ENCODE assay signal across 16 cellular contexts in the genomic region with DNA sequence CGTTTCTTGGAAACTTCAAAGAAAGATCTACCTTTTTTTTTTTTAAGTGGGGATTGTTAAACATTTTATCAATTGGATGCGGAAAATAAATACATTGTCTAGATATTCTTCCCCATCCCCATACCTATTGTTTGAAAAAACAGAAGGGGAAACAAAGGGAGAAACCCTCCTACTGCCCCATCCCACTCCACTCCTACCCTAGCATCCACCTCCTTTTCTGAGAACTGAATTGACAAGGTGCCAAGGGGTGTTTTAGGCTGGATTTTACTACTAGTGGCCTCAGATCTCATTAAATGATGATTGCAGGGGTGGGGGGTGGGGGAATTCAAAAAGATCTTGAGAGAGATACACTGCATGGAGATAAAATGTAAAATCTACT. TPM values are rescaled to one million over a fixed set of nuclear protein-coding genes. Genes with fewer than 3 reads are reported as not detected.
DNase-seq lines count a peak whose midpoint lies in the region; ATAC-seq, FAIRE-seq and TF ChIP-seq lines count a peak whose summit lies in the region.
"Had no signal": no experiment of that assay in that cellular context is flagged by ENCODE, and none has a peak within 500 bp of the region (broad histone marks: within the 10 kb centered on the region; RNA-seq: fewer than 3 reads in every experiment).

No MANE protein-coding gene starts in this region.

- H4K8ac ChIP-seq in H1 (ENCODE audit: extremely low read depth, insufficient read depth, low read length): no peak overlapping the region

- H3K36me3 ChIP-seq in H1 (ENCODE audit: control insufficient read depth in 2 of 4, insufficient read depth in 4 of 4, low read length in 3 of 4): no peaks in the 10 kb centered on the region
- H3K36me3 ChIP-seq: ascending aorta, tibial nerve had no signal

- H3K4me3 ChIP-seq in H1 (ENCODE audit: extremely low read depth in 1 of 4, insufficient read depth in 2 of 4, low read depth in 3 of 4, low read length in 4 of 4): peak overlapping the region in 2 of 4 experiments; percentile 87 to 88; a peak in 2 of 8 replicates

- H4K91ac ChIP-seq in H1 (replicated peaks; ENCODE audit: insufficient read length, low read length): no peak overlapping the region

- ATAC-seq in T-cell (replicated peaks in 1 of 4): no peak
- no peak for ATAC-seq in HG03378 (IDR thresholded peaks at IDR 0.05; ENCODE audit: unreplicated experiment)
- ATAC-seq: SK-N-SH treated with all-trans-retinoic acid at 6 μM for 48 hours had no signal

- no peak overlapping the region for H3K27ac ChIP-seq in H1 (ENCODE audit: low read depth, low read length)
- H3K27ac ChIP-seq: ascending aorta, tibial nerve had no signal

- no peak for DNase-seq in activated T-cell treated with anti-CD3 and anti-CD28 coated beads, Interleukin-2, amount 50 U/mL, for 24 hours
- DNase-seq in activated T-cell treated with anti-CD3 and anti-CD28 coated beads, Interleukin-2, amount 50 U/mL, for 1 hour: no peak
- DNase-seq in T-cell (no peak), H1 (ENCODE audit: low read depth in 1 of 2, low spot score in 2 of 2) (peak in 1 of 2 experiments; percentile 6), osteocyte (ENCODE audit: extremely low spot score, unreplicated experiment) (peak; percentile 11), NCI-H2171 treated with DMSO at 0.1 percent for 48 hours (lab: John Stamatoyannopoulos, UW) (no peak)
- DNase-seq in stimulated activated naive CD4-positive, alpha-beta T cell treated with Interleukin-2 at 50 U/mL for 16 hours (lab: John Stamatoyannopoulos, UW): no peak
- DNase-seq: NCI-H1694, NCI-H446, OCI-M1 had no signal

- no peak overlapping the region for H2AFZ ChIP-seq in H1 (ENCODE audit: low read length)

- WGBS in H1 (ENCODE audit: extremely low coverage in 1 of 2, insufficient coverage in 1 of 2, insufficient read length in 1 of 2, insufficient replicate concordance in 2 of 2, low coverage in 1 of 2, low lambda C conversion rate in 2 of 2, missing lambda C conversion rate in 1 of 2), 2 experiments: 69% methylated on average over 2 of the region's 2 CpGs; no CpG with 5 or more reads in 1 of the 2 experiments

- no peak overlapping the region; the same call in 1 of the 2 replicates for H2BK12ac ChIP-seq in H1 (ENCODE audit: low read depth, low read length)

- H3K4me2 ChIP-seq in H1 (ENCODE audit: insufficient read depth in 1 of 2, low read depth in 2 of 2, low read length in 2 of 2): peak overlapping the region; percentile 79 to 95

- TF ChIP-seq CTCF in H1 (IDR thresholded peaks at IDR 0.05; ENCODE audit: control extremely low read depth in 1 of 3, insufficient read depth in 1 of 3, low read depth in 1 of 3, low read length in 3 of 3) (no peak), osteocyte (IDR thresholded peaks at IDR 0.05) (no peak)

- no peak overlapping the region for H3K56ac ChIP-seq in H1 (replicated peaks; ENCODE audit: insufficient read length, low read depth, low read length)

- no peak for TF ChIP-seq POLR2A in H1 (IDR thresholded peaks at IDR 0.05; ENCODE audit: control extremely low read depth in 1 of 2, low read depth in 2 of 2, low read length in 2 of 2)

- no peak overlapping the region for H3K9ac ChIP-seq in H1 (replicated peaks in 1 of 4; ENCODE audit: extremely low read depth in 1 of 4, low read depth in 3 of 4, low read length in 3 of 4)

- H3K27me3 Mint-ChIP-seq in activated T-cell treated with anti-CD3 and anti-CD28 coated beads, Interleukin-2, amount 50 U/mL, for 24 hours: peaks cover 55% of the 10 kb centered on the region
- H3K27me3 Mint-ChIP-seq in T-cell (peaks cover 36 to 37% of the 10 kb centered on the region in 2 donors), osteocyte (ENCODE audit: unreplicated experiment) (peaks cover 44% of the 10 kb centered on the region)

- H3K4me1 ChIP-seq in H1 (replicated peaks in 1 of 4; ENCODE audit: control insufficient read depth in 3 of 4, insufficient read depth in 4 of 4, low read length in 3 of 4): peaks cover 0 to 12% (median 8%) of the 10 kb centered on the region in 4 experiments; a peak in 6 of 7 replicates
- H3K4me1 ChIP-seq: ascending aorta had no signal

- peaks cover 3% of the 10 kb centered on the region for H3K36me3 Mint-ChIP-seq in activated T-cell treated with anti-CD3 and anti-CD28 coated beads, Interleukin-2, amount 50 U/mL, for 24 hours (ENCODE audit: low read depth)
- no peaks in the 10 kb centered on the region for H3K36me3 Mint-ChIP-seq in T-cell
- no peaks in the 10 kb centered on the region for H3K36me3 Mint-ChIP-seq in osteocyte (ENCODE audit: unreplicated experiment)

- no peak overlapping the region for H2BK120ac ChIP-seq in H1 (replicated peaks; ENCODE audit: low read depth, low read length)

- H4K20me1 ChIP-seq in H1 (replicated peaks in 1 of 2; ENCODE audit: control insufficient read depth in 1 of 2, insufficient read depth in 2 of 2, low read length in 2 of 2): no peaks in the 10 kb centered on the region

- no peaks in the 10 kb centered on the region for H3K79me2 ChIP-seq in H1 (ENCODE audit: control insufficient read depth in 1 of 2, insufficient read depth in 2 of 2, low read length in 2 of 2)

- peaks cover 8% of the 10 kb centered on the region; the same call in 1 of the 2 replicates for H3K23me2 ChIP-seq in H1 (ENCODE audit: low read depth, low read length)

- H2BK20ac ChIP-seq in H1 (ENCODE audit: low read length): no peak overlapping the region

- H2BK15ac ChIP-seq in H1 (ENCODE audit: low read length): no peak overlapping the region

- no peak overlapping the region for H3K18ac ChIP-seq in H1 (ENCODE audit: extremely low read depth, low read length)

- H3K79me1 ChIP-seq in H1 (ENCODE audit: low read depth, low read length): no peaks in the 10 kb centered on the region

- H3K4ac ChIP-seq in H1 (replicated peaks; ENCODE audit: insufficient read length, low read depth, low read length): no peak overlapping the region

- peak overlapping the region; percentile 93 for H3K27ac Mint-ChIP-seq in activated T-cell treated with anti-CD3 and anti-CD28 coated beads, Interleukin-2, amount 50 U/mL, for 24 hours
- H3K27ac Mint-ChIP-seq in T-cell: peak overlapping the region; percentile 91 to 92
- no peak overlapping the region for H3K27ac Mint-ChIP-seq in osteocyte (ENCODE audit: unreplicated experiment)

- peak overlapping the region; percentile 88 for H3K4me3 Mint-ChIP-seq in activated T-cell treated with anti-CD3 and anti-CD28 coated beads, Interleukin-2, amount 50 U/mL, for 24 hours
- H3K4me3 Mint-ChIP-seq in T-cell (peak overlapping the region; percentile 90 to 96 (median 93)), osteocyte (ENCODE audit: unreplicated experiment) (no peak overlapping the region)

- H2BK5ac ChIP-seq in H1 (ENCODE audit: low read depth, low read length): no peak overlapping the region

- H4K5ac ChIP-seq in H1 (ENCODE audit: insufficient read length, low read depth, low read length): no peak overlapping the region

- H3K23ac ChIP-seq in H1 (ENCODE audit: insufficient read length): no peak overlapping the region

- no peak for TF ChIP-seq EP300 in H1 (IDR thresholded peaks at IDR 0.05; ENCODE audit: borderline replicate concordance in 1 of 2, low read depth in 2 of 2, low read length in 2 of 2)

- peaks cover 41% of the 10 kb centered on the region for H3K4me1 Mint-ChIP-seq in activated T-cell treated with anti-CD3 and anti-CD28 coated beads, Interleukin-2, amount 50 U/mL, for 24 hours (ENCODE audit: low read depth)
- H3K4me1 Mint-ChIP-seq in T-cell (peaks cover 16 to 38% (median 23%) of the 10 kb centered on the region in 3 donors), osteocyte (ENCODE audit: unreplicated experiment) (peaks cover 15% of the 10 kb centered on the region)

- POLR2A ChIA-PET in T-cell (lab: Charles Lee) (interaction anchor here in 1 of 2 donors (2.5 kb wide), 1 partner anchor 19 kb away, joined by 14 read pairs; no protein-coding TSS in a partner anchor), H1 (lab: Charles Lee; ENCODE audit: partially characterized antibody) (interaction anchor here (1.3 kb wide), 1 partner anchor 113 kb away, joined by 3 read pairs; no protein-coding TSS in a partner anchor)

- FAIRE-seq in H1 (lab: Jason Lieb, UNC): no peak

- CTCF ChIA-PET in T-cell (lab: Charles Lee): interaction anchor here in 1 of 2 donors (1.5 kb wide), 1 partner anchor 20 kb away, joined by 6 read pairs; no protein-coding TSS in a partner anchor
- CTCF ChIA-PET in H1 (lab: Charles Lee; ENCODE audit: partially characterized antibody): interaction anchor here (2.0 kb wide), 1 partner anchor 55 kb away, joined by 6 read pairs; no protein-coding TSS in a partner anchor

- peaks cover 1 to 12% (median 9%) of the 10 kb centered on the region in 4 experiments; a peak in 6 of 7 replicates for H3K27me3 ChIP-seq in H1 (replicated peaks in 1 of 4; ENCODE audit: control insufficient read depth in 3 of 4, extremely low read depth in 1 of 4, insufficient read depth in 3 of 4, low read length in 3 of 4)
- H3K27me3 ChIP-seq: ascending aorta had no signal

- no peaks in the 10 kb centered on the region for H3K9me3 ChIP-seq in H1 (ENCODE audit: insufficient read depth in 2 of 2, low read depth in 1 of 2, low read length in 1 of 2)
- H3K9me3 ChIP-seq: ascending aorta, tibial nerve had no signal

- TF ChIP-seq RAD21 in H1 (IDR thresholded peaks at IDR 0.05 in 1 of 2, conservative IDR thresholded peaks at IDR 0.05 in 1 of 2; ENCODE audit: low read depth in 2 of 2, low read length in 2 of 2): no peak

- no peaks in the 10 kb centered on the region for H3K9me3 Mint-ChIP-seq in activated T-cell treated with anti-CD3 and anti-CD28 coated beads, Interleukin-2, amount 50 U/mL, for 24 hours
- H3K9me3 Mint-ChIP-seq in T-cell (no peaks in the 10 kb centered on the region), osteocyte (ENCODE audit: unreplicated experiment) (no peaks in the 10 kb centered on the region)

- H3K14ac ChIP-seq in H1 (ENCODE audit: insufficient read length): no peak overlapping the region

- no peak overlapping the region for H2AK5ac ChIP-seq in H1 (ENCODE audit: low read depth, low read length)

TF ChIP-seq in H1, 55 proteins besides CTCF, POLR2A, EP300 and RAD21 (continues in another document):
- TF ChIP-seq SRF (IDR thresholded peaks at IDR 0.05; ENCODE audit: low read depth, low read length) (no peak), NANOG (IDR thresholded peaks at IDR 0.05; ENCODE audit: insufficient read depth, low read depth, low read length, poor library complexity, severe bottlenecking) (no peak), SIRT6 (IDR thresholded peaks at IDR 0.05; ENCODE audit: low read length) (no peak), ASH2L (IDR thresholded peaks at IDR 0.05; ENCODE audit: low read length) (no peak)

RNA-seq across cellular contexts. Expression of gene EDARADD, which starts 2.6 kb away (rescaled TPM):
- total RNA-seq in T-cell (1 to 10 TPM; 1.3 to 5.7 (median 4.2) TPM), osteocyte (0.34 and 0.59 TPM in 2 replicates)
- total RNA-seq in H1 (2021; fragmentation: NEBNext Ultra II Directional; extraction: Animal tissue kit (Norgen Biotek cat#: 25700)): 6.1 and 7.0 TPM in 2 replicates
- polyA plus RNA-seq in H1 (2011; rRNA removed): 3.4 and 3.6 TPM in 2 replicates
- polyA plus RNA-seq in H1 (2011; cell fraction: cytosol; rRNA removed): 4.0 TPM
- polyA plus RNA-seq in H1 (2011; cell fraction: nucleus; rRNA removed): 3.9 TPM
- 4.0 to 6.2 TPM (median 5.3 TPM) in 4 replicates for polyA plus RNA-seq in H1 (2012, experiment 1 of 2)
- polyA plus RNA-seq in H1 (2012, experiment 2 of 2): 5.3 TPM
- polyA plus RNA-seq in H1 (2013, experiment 1 of 2): 3.4 TPM
- polyA plus RNA-seq in H1 (2013, experiment 2 of 2): 3.9 TPM
- polyA minus RNA-seq in H1 (2011; rRNA and poly(A)+ RNA removed): 5.5 and 8.0 TPM in 2 replicates
- polyA minus RNA-seq in H1 (2011; cell fraction: cytosol; rRNA and poly(A)+ RNA removed): 3.9 TPM
- polyA minus RNA-seq in H1 (2011; cell fraction: nucleus; rRNA and poly(A)+ RNA removed): 5.1 TPM
- total RNA-seq: ascending aorta, fibroblast of lung, LHCN-M2 had no signal
- polyA plus RNA-seq: fibroblast of lung had no signal
